Comparison of ENCODE assay signal across 8 cellular contexts in genomic region chr9:77751341-77752091, GRCh38.
DNase-seq lines count a peak whose midpoint lies in the region; ATAC-seq and TF ChIP-seq lines count a peak whose summit lies in the region.

No MANE protein-coding gene starts in this region.

- DNase-seq in A172 (ENCODE audit: low spot score), result peak; percentile 81
- peak; percentile 53 for DNase-seq in GM04503 (ENCODE audit: low read depth)
- peak; percentile 49 for DNase-seq in NCI-H146 (lab: John Stamatoyannopoulos, UW)
- peak; percentile 7 for DNase-seq in T1000 (lab: John Stamatoyannopoulos, UW)
- DNase-seq in fibroblast of villous mesenchyme (ENCODE audit: low read depth), result peak; percentile 78
- DNase-seq in ovary, result peak in 1 of 5 donors; percentile 36
- DNase-seq in activated T-helper 1 cell treated with anti-CD3 and anti-CD28 coated beads, Interleukin-12 subunit alpha, Interleukin-12 subunit beta, Interleukin-2, Interleukin-4 antibody, amounts not matched to agents 30 ng/mL and 10 ng/mL and 1 ng/mL, durations not matched to agents 14 hours and 24 hours and 36 hours (ENCODE audit: low spot score), result no peak

- no peak for TF ChIP-seq POLR2A in ovary (IDR thresholded peaks at IDR 0.05)

- no peak overlapping the region for H3K4me3 Mint-ChIP-seq in activated T-helper 1 cell treated with anti-CD3 and anti-CD28 coated beads, Interleukin-12 subunit alpha, Interleukin-12 subunit beta, Interleukin-2, Interleukin-4 antibody, amounts not matched to agents 30 ng/mL and 10 ng/mL and 1 ng/mL, durations not matched to agents 14 hours and 24 hours and 36 hours

- no peaks in the 10 kb centered on the region for H3K27me3 Mint-ChIP-seq in activated T-helper 1 cell treated with anti-CD3 and anti-CD28 coated beads, Interleukin-12 subunit alpha, Interleukin-12 subunit beta, Interleukin-2, Interleukin-4 antibody, amounts not matched to agents 30 ng/mL and 10 ng/mL and 1 ng/mL, durations not matched to agents 14 hours and 24 hours and 36 hours (ENCODE audit: insufficient read depth)

- intact Hi-C loops in ovary (cut with DNase I), result loop anchor here in 3 of 4 donors (5.0 to 10.0 kb wide), 4 partner anchors 283 to 319 kb away; partner anchors contain the start of gene GNAQ (in 1 of the 3)
- intact Hi-C loops in activated T-helper 1 cell treated with anti-CD3 and anti-CD28 coated beads, Interleukin-12 subunit alpha, Interleukin-12 subunit beta, Interleukin-2, Interleukin-4 antibody, amounts not matched to agents 30 ng/mL and 10 ng/mL and 1 ng/mL, durations not matched to agents 14 hours and 24 hours and 36 hours (cut with micrococcal nuclease), result loop anchor here (1.0 to 10.0 kb wide), 8 partner anchors 90 to 585 kb away; partner anchors contain the start of gene GNA14

- peaks cover 2% of the 10 kb centered on the region for H3K4me1 ChIP-seq in ovary (ENCODE audit: insufficient read depth)

- 30 to 38% (median 37%) methylated on average over 8 of the region's 8 CpGs for WGBS in ovary, 3 donors

- no peak overlapping the region for H3K27ac Mint-ChIP-seq in activated T-helper 1 cell treated with anti-CD3 and anti-CD28 coated beads, Interleukin-12 subunit alpha, Interleukin-12 subunit beta, Interleukin-2, Interleukin-4 antibody, amounts not matched to agents 30 ng/mL and 10 ng/mL and 1 ng/mL, durations not matched to agents 14 hours and 24 hours and 36 hours

- no peak for TF ChIP-seq EP300 in ovary (IDR thresholded peaks at IDR 0.05)

- H3K36me3 ChIP-seq in ovary, result no peaks in the 10 kb centered on the region

- no peak overlapping the region for H3K27ac ChIP-seq in ovary

- peaks cover 2% of the 10 kb centered on the region for H3K36me3 Mint-ChIP-seq in activated T-helper 1 cell treated with anti-CD3 and anti-CD28 coated beads, Interleukin-12 subunit alpha, Interleukin-12 subunit beta, Interleukin-2, Interleukin-4 antibody, amounts not matched to agents 30 ng/mL and 10 ng/mL and 1 ng/mL, durations not matched to agents 14 hours and 24 hours and 36 hours (ENCODE audit: low read depth)

- TF ChIP-seq CTCF in fibroblast of villous mesenchyme (IDR thresholded peaks at IDR 0.05; ENCODE audit: insufficient read depth, low read depth, low read length), result peak; percentile 62
- peak; percentile 12 to 52 (median 36) for TF ChIP-seq CTCF in ovary (IDR thresholded peaks at IDR 0.05)

- H3K4me1 Mint-ChIP-seq in activated T-helper 1 cell treated with anti-CD3 and anti-CD28 coated beads, Interleukin-12 subunit alpha, Interleukin-12 subunit beta, Interleukin-2, Interleukin-4 antibody, amounts not matched to agents 30 ng/mL and 10 ng/mL and 1 ng/mL, durations not matched to agents 14 hours and 24 hours and 36 hours (ENCODE audit: low read depth), result peaks cover 26% of the 10 kb centered on the region

- no peak for ATAC-seq in GM21367 (IDR thresholded peaks at IDR 0.05; ENCODE audit: unreplicated experiment)

- H3K9me3 Mint-ChIP-seq in activated T-helper 1 cell treated with anti-CD3 and anti-CD28 coated beads, Interleukin-12 subunit alpha, Interleukin-12 subunit beta, Interleukin-2, Interleukin-4 antibody, amounts not matched to agents 30 ng/mL and 10 ng/mL and 1 ng/mL, durations not matched to agents 14 hours and 24 hours and 36 hours, result no peaks in the 10 kb centered on the region

- H3K4me3 ChIP-seq in fibroblast of villous mesenchyme (ENCODE audit: low read depth, low read length), result no peak overlapping the region
- peak overlapping the region; percentile 7 for H3K4me3 ChIP-seq in ovary

- H3K27me3 ChIP-seq in ovary, result no peaks in the 10 kb centered on the region

- H3K9me3 ChIP-seq in ovary, result no peaks in the 10 kb centered on the region
